Comparison of ENCODE assay signal across 12 cellular contexts in genomic region chr18:48781990-48782368, GRCh38.
DNase-seq lines count a peak whose midpoint lies in the region; ATAC-seq and TF ChIP-seq lines count a peak whose summit lies in the region.
"Had no signal": no experiment of that assay in that cellular context is flagged by ENCODE, and none has a peak within 500 bp of the region (broad histone marks: within the 10 kb centered on the region; RNA-seq: fewer than 3 reads in every experiment).

No MANE protein-coding gene starts in this region.

- H2AFZ ChIP-seq in IMR-90 (replicated peaks; ENCODE audit: low read length, poor library complexity), result no peak overlapping the region

- CTCF ChIA-PET in IMR-90 (lab: Yijun Ruan, JAX), result no interaction called here
- CTCF ChIA-PET in naive thymus-derived CD4-positive, alpha-beta T cell (lab: Charles Lee), result no interaction called here

- no peaks in the 10 kb centered on the region for H3K9me3 ChIP-seq in IMR-90 (ENCODE audit: control insufficient read depth, insufficient read depth, low read length)
- H3K9me3 ChIP-seq in esophagus (ENCODE audit: control insufficient read depth in 2 of 2, insufficient read depth in 1 of 2, low read depth in 1 of 2, low read length in 1 of 2), result no peaks in the 10 kb centered on the region
- H3K9me3 ChIP-seq in muscle layer of duodenum (ENCODE audit: control insufficient read depth in 1 of 2, low read length in 2 of 2), result no peaks in the 10 kb centered on the region
- H3K9me3 ChIP-seq in subcutaneous abdominal adipose tissue (ENCODE audit: control insufficient read depth in 5 of 5, low read length in 5 of 5), result no peaks in the 10 kb centered on the region
- no peaks in the 10 kb centered on the region for H3K9me3 ChIP-seq in naive thymus-derived CD4-positive, alpha-beta T cell (ENCODE audit: control insufficient read depth in 2 of 3, low read length in 3 of 3)
- H3K9me3 ChIP-seq: neutrophil had no signal

- no peak overlapping the region for H2BK15ac ChIP-seq in IMR-90 (ENCODE audit: low read depth, low read length)

- H3K4me3 Mint-ChIP-seq in naive thymus-derived CD4-positive, alpha-beta T cell, result no peak overlapping the region
- H3K4me3 Mint-ChIP-seq: activated T-cell treated with anti-CD3 and anti-CD28 coated beads, Interleukin-2, amount 50 U/mL, for 24 hours; CD4-positive, alpha-beta T cell had no signal

- peaks cover 24% of the 10 kb centered on the region for H3K36me3 ChIP-seq in IMR-90 (ENCODE audit: control insufficient read depth, insufficient read depth, low read length)
- H3K36me3 ChIP-seq in esophagus (ENCODE audit: control insufficient read depth in 2 of 2, insufficient read depth in 2 of 2, low read length in 1 of 2), result peaks cover 0 to 3% of the 10 kb centered on the region in 2 donors
- H3K36me3 ChIP-seq in muscle layer of duodenum (ENCODE audit: control insufficient read depth in 1 of 2, insufficient read depth in 2 of 2, low read length in 2 of 2), result no peaks in the 10 kb centered on the region
- peaks cover 0 to 32% (median 6%) of the 10 kb centered on the region in 5 donors for H3K36me3 ChIP-seq in subcutaneous abdominal adipose tissue (ENCODE audit: control insufficient read depth in 5 of 5, insufficient read depth in 5 of 5, low read length in 5 of 5)
- H3K36me3 ChIP-seq in naive thymus-derived CD4-positive, alpha-beta T cell (ENCODE audit: control insufficient read depth in 2 of 3, insufficient read depth in 3 of 3, low read length in 3 of 3), result no peaks in the 10 kb centered on the region
- H3K36me3 ChIP-seq: neutrophil had no signal

- peak overlapping the region; percentile 87 for H3K23ac ChIP-seq in IMR-90 (ENCODE audit: low read depth, low read length)

- H2BK20ac ChIP-seq in IMR-90 (ENCODE audit: low read depth, low read length), result peak overlapping the region; percentile 23; the same call in 1 of the 2 replicates

- peaks cover 4 to 24% (median 7%) of the 10 kb centered on the region in 7 donors for H3K4me1 Mint-ChIP-seq in naive thymus-derived CD4-positive, alpha-beta T cell

- no TSS peak for BruUV-seq in IMR-90 (replicated peaks; lab: Mats Ljungman, UMichigan)

- H3K79me1 ChIP-seq in IMR-90 (ENCODE audit: low read depth in 1 of 2, low read length in 2 of 2), result peaks cover 18 to 90% of the 10 kb centered on the region in 2 experiments; a peak in 3 of 4 replicates

- intact Hi-C loops in IMR-90 (cut with micrococcal nuclease), result loop anchor here (2.0 to 5.0 kb wide), 2 partner anchors 105 to 167 kb away; no protein-coding TSS in a partner anchor
- intact Hi-C loops in naive thymus-derived CD4-positive, alpha-beta T cell (cut with micrococcal nuclease), result no loop called here

- H3K36me3 Mint-ChIP-seq in naive thymus-derived CD4-positive, alpha-beta T cell, result no peaks in the 10 kb centered on the region

- no peak overlapping the region for H3K4me2 ChIP-seq in IMR-90 (ENCODE audit: low read depth, low read length)

- no peak for ATAC-seq in IMR-90 (ENCODE audit: low read depth)
- no peak for ATAC-seq in naive thymus-derived CD4-positive, alpha-beta T cell

- H3K4me3 ChIP-seq in IMR-90 (ENCODE audit: insufficient read depth, low read depth, low read length), result no peak overlapping the region
- no peak overlapping the region for H3K4me3 ChIP-seq in esophagus (ENCODE audit: low read depth in 1 of 2, low read length in 2 of 2)
- no peak overlapping the region for H3K4me3 ChIP-seq in muscle layer of duodenum (ENCODE audit: low read depth in 1 of 2, low read length in 2 of 2)
- H3K4me3 ChIP-seq in subcutaneous abdominal adipose tissue (ENCODE audit: low read depth in 1 of 5, low read length in 5 of 5), result peak overlapping the region in 3 of 5 donors; percentile 11 to 41 (median 31)
- H3K4me3 ChIP-seq in naive thymus-derived CD4-positive, alpha-beta T cell (ENCODE audit: low read length), result no peak overlapping the region

- dilution Hi-C loops in IMR-90 (cut with HindIII; ENCODE audit: low sequenced_read_pairs, unreplicated experiment), result no loop called here

- H3K4ac ChIP-seq in IMR-90 (ENCODE audit: low read depth, low read length), result peak overlapping the region; percentile 92

- H3K9ac ChIP-seq in IMR-90 (ENCODE audit: low read depth, low read length), result peak overlapping the region; percentile 12
- H3K9ac ChIP-seq in subcutaneous abdominal adipose tissue (ENCODE audit: low read length in 5 of 5), result peak overlapping the region; percentile 56 to 83 (median 69)

- in situ Hi-C loops in IMR-90 (cut with MboI; ENCODE audit: low sequenced_read_pairs), result loop anchor here (5.0 kb wide), 1 partner anchor 160 kb away; no protein-coding TSS in a partner anchor

- peaks cover 44% of the 10 kb centered on the region for H3K9me1 ChIP-seq in IMR-90 (ENCODE audit: insufficient read depth, low read length)

- TF ChIP-seq CTCF in IMR-90 (conservative IDR thresholded peaks at IDR 0.05; ENCODE audit: low read depth, low read length) (no peak), GM20000 (IDR thresholded peaks at IDR 0.05; ENCODE audit: extremely low read depth, missing control alignments) (no peak)

- H3K56ac ChIP-seq in IMR-90 (ENCODE audit: extremely low read depth, insufficient read depth, low read length), result peak overlapping the region; percentile 49; the same call in 1 of the 2 replicates

- H3K27me3 ChIP-seq in IMR-90 (ENCODE audit: control insufficient read depth, insufficient read depth, low read length), result no peaks in the 10 kb centered on the region
- H3K27me3 ChIP-seq in esophagus (ENCODE audit: control insufficient read depth in 1 of 2, insufficient read depth in 2 of 2, low read length in 2 of 2), result no peaks in the 10 kb centered on the region
- no peaks in the 10 kb centered on the region for H3K27me3 ChIP-seq in muscle layer of duodenum (ENCODE audit: low read depth, low read length)
- no peaks in the 10 kb centered on the region for H3K27me3 ChIP-seq in subcutaneous abdominal adipose tissue (ENCODE audit: control insufficient read depth in 5 of 5, insufficient read depth in 4 of 5, low read length in 5 of 5)
- H3K27me3 ChIP-seq in naive thymus-derived CD4-positive, alpha-beta T cell (ENCODE audit: control insufficient read depth in 2 of 2, insufficient read depth in 2 of 2, low read length in 2 of 2), result no peaks in the 10 kb centered on the region

- H4K20me1 ChIP-seq in IMR-90 (ENCODE audit: insufficient read depth, low read length), result peaks cover 47% of the 10 kb centered on the region

- H3K4me1 ChIP-seq in IMR-90 (ENCODE audit: control insufficient read depth, insufficient read depth, low read length) (peaks cover 40% of the 10 kb centered on the region), esophagus (ENCODE audit: control insufficient read depth in 2 of 2, insufficient read depth in 2 of 2, low read length in 1 of 2) (peaks cover 2 to 12% of the 10 kb centered on the region in 2 donors), muscle layer of duodenum (ENCODE audit: control insufficient read depth in 1 of 2, insufficient read depth in 2 of 2, low read length in 2 of 2) (peaks cover 23 to 45% of the 10 kb centered on the region in 2 donors), subcutaneous abdominal adipose tissue (ENCODE audit: control insufficient read depth in 5 of 5, insufficient read depth in 5 of 5, low read length in 5 of 5) (peaks cover 21 to 99% (median 82%) of the 10 kb centered on the region in 5 donors)
- peaks cover 10 to 26% of the 10 kb centered on the region in 2 donors for H3K4me1 ChIP-seq in naive thymus-derived CD4-positive, alpha-beta T cell (ENCODE audit: control insufficient read depth in 2 of 2, insufficient read depth in 2 of 2, low read length in 2 of 2)

- no peak for TF ChIP-seq RAD21 in IMR-90 (IDR thresholded peaks at IDR 0.05; ENCODE audit: low read length)

- peak overlapping the region; percentile 79 for H4K91ac ChIP-seq in IMR-90 (ENCODE audit: insufficient read depth, low read depth, low read length)

- WGBS in IMR-90 (ENCODE audit: extremely low coverage in 2 of 2, insufficient read length in 1 of 2), 2 experiments, result no CpG with 5 or more reads among the region's 2 CpGs
- 64 to 73% methylated on average over 2 of the region's 2 CpGs for WGBS in esophagus, 2 donors

- no peak overlapping the region; the same call in 1 of the 2 replicates for H3K18ac ChIP-seq in IMR-90 (ENCODE audit: low read depth, low read length)

- no peak for TF ChIP-seq POLR2A in IMR-90 (IDR thresholded peaks at IDR 0.05; ENCODE audit: low read depth, low read length)

- peak overlapping the region; percentile 14 for H2BK5ac ChIP-seq in IMR-90 (ENCODE audit: low read depth, low read length, poor library complexity, severe bottlenecking)

- peak overlapping the region; percentile 70 for H2BK120ac ChIP-seq in IMR-90 (ENCODE audit: low read depth, low read length)

- DNase-seq in IMR-90, result no peak
- no peak for DNase-seq in naive thymus-derived CD4-positive, alpha-beta T cell
- DNase-seq in EL, result no peak
- no peak for DNase-seq in foreskin melanocyte
- no peak for DNase-seq in GM20000 (ENCODE audit: low spot score)
- DNase-seq: activated T-cell treated with anti-CD3 and anti-CD28 coated beads, Interleukin-2, amount 50 U/mL, for 24 hours; CD4-positive, alpha-beta T cell; central memory CD4-positive, alpha-beta T cell had no signal

- H3K27ac ChIP-seq in IMR-90 (ENCODE audit: insufficient read depth, low read length) (peak overlapping the region; percentile 22), esophagus (ENCODE audit: low read depth in 2 of 2, low read length in 1 of 2) (peak overlapping the region; percentile 53 to 73), muscle layer of duodenum (ENCODE audit: low read length) (peak overlapping the region; percentile 41), subcutaneous abdominal adipose tissue (ENCODE audit: low read depth, low read length) (peak overlapping the region; percentile 96)
- no peak overlapping the region for H3K27ac ChIP-seq in naive thymus-derived CD4-positive, alpha-beta T cell (ENCODE audit: low read depth, low read length)
- H3K27ac ChIP-seq: neutrophil had no signal

- H3K27me3 Mint-ChIP-seq in naive thymus-derived CD4-positive, alpha-beta T cell, result no peaks in the 10 kb centered on the region
- H3K27me3 Mint-ChIP-seq: activated T-cell treated with anti-CD3 and anti-CD28 coated beads, Interleukin-2, amount 50 U/mL, for 24 hours; CD4-positive, alpha-beta T cell had no signal

- no peak overlapping the region for H3K27ac Mint-ChIP-seq in naive thymus-derived CD4-positive, alpha-beta T cell
- H3K27ac Mint-ChIP-seq: activated T-cell treated with anti-CD3 and anti-CD28 coated beads, Interleukin-2, amount 50 U/mL, for 24 hours; CD4-positive, alpha-beta T cell had no signal

- POLR2A ChIA-PET in IMR-90 (lab: Charles Lee; ENCODE audit: unreplicated experiment), result no interaction called here
- POLR2A ChIA-PET in naive thymus-derived CD4-positive, alpha-beta T cell (lab: Charles Lee), result no interaction called here

- H3K9me3 Mint-ChIP-seq in naive thymus-derived CD4-positive, alpha-beta T cell, result no peaks in the 10 kb centered on the region
- H3K9me3 Mint-ChIP-seq: activated T-cell treated with anti-CD3 and anti-CD28 coated beads, Interleukin-2, amount 50 U/mL, for 24 hours; CD4-positive, alpha-beta T cell had no signal

- peak overlapping the region; percentile 30 for H3K14ac ChIP-seq in IMR-90 (replicated peaks; ENCODE audit: low read depth, low read length)

- no peak overlapping the region; a peak in 1 of 4 replicates for H4K8ac ChIP-seq in IMR-90 (ENCODE audit: low read depth in 2 of 2, low read length in 2 of 2)

- peak overlapping the region; percentile 31 for H2AK9ac ChIP-seq in IMR-90 (replicated peaks; ENCODE audit: low read depth, low read length, poor library complexity)

- no peak overlapping the region for H4K5ac ChIP-seq in IMR-90 (ENCODE audit: low read depth, low read length)

- peak overlapping the region; percentile 58 for H2AK5ac ChIP-seq in IMR-90 (ENCODE audit: low read depth, low read length)

Comparison
In these comparisons a context has a peak if more than half of its experiments do, and no peak if none do; other contexts are left out.
1. H3K4me3 ChIP-seq: peak in subcutaneous abdominal adipose tissue (3 of 5); none in IMR-90 (single experiment), esophagus (0 of 2), muscle layer of duodenum (0 of 2) and naive thymus-derived CD4-positive, alpha-beta T cell (single experiment).